ENCODE assay signal across 8 cellular contexts in the genomic region with DNA sequence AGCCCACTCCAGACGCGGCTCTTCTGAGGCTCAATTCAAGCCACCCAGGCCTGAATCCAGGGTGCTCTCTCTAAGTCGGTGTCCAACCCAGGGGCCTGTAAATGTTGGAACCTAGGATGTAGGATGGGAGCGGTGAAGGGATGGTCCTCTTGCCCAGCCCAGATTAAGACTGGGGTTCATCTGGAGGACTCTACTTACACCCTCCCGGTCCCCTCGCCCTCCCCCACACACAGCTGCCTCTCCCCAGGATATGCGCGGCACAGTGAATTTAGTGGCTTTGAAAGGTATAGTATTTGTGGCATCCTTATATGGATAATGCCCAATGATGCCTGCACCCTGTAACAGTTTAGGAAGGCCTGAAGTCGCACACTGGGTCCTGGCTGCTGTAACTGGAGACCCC. TPM values are rescaled to one million over a fixed set of nuclear protein-coding genes. Genes with fewer than 3 reads are reported as not detected.
DNase-seq lines count a peak whose midpoint lies in the region; ATAC-seq and TF ChIP-seq lines count a peak whose summit lies in the region.

No MANE protein-coding gene starts in this region.

- peak overlapping the region; percentile 65 for H3K27ac ChIP-seq in AG04450 (ENCODE audit: low read depth, low read length)
- H3K27ac ChIP-seq in HUES6 (ENCODE audit: low read depth, low read length) = no peak overlapping the region

- H3K4me1 Mint-ChIP-seq in endothelial cell (ENCODE audit: unreplicated experiment) (peaks cover 14% of the 10 kb centered on the region), neural crest cell (peaks cover 31% of the 10 kb centered on the region)

- H3K36me3 Mint-ChIP-seq in endothelial cell (ENCODE audit: low read depth, unreplicated experiment) (no peaks in the 10 kb centered on the region), neural crest cell (ENCODE audit: low read depth) (no peaks in the 10 kb centered on the region)

- H3K27ac Mint-ChIP-seq in endothelial cell (ENCODE audit: unreplicated experiment) (peak overlapping the region; percentile 31), neural crest cell (ENCODE audit: unreplicated experiment) (no peak overlapping the region)

- H3K4me3 Mint-ChIP-seq in endothelial cell (ENCODE audit: unreplicated experiment) (peak overlapping the region; percentile 87), neural crest cell (peak overlapping the region; percentile 87)

- no peaks in the 10 kb centered on the region for H3K36me3 ChIP-seq in HUES6 (ENCODE audit: control insufficient read depth, insufficient read depth, low read length)

- H3K27me3 ChIP-seq in AG04450 (ENCODE audit: control insufficient read depth, insufficient read depth, low read length) = no peaks in the 10 kb centered on the region
- H3K27me3 ChIP-seq in HUES6 (ENCODE audit: control insufficient read depth, insufficient read depth, low read length) = peaks cover 48% of the 10 kb centered on the region

- CTCF ChIA-PET in AG04450 (lab: Charles Lee) = interaction anchor here (0.8 to 1.0 kb wide), 2 partner anchors 155 to 288 kb away, joined by 3 read pairs; no protein-coding TSS in a partner anchor

- peaks cover 8% of the 10 kb centered on the region for H3K27me3 Mint-ChIP-seq in endothelial cell (ENCODE audit: unreplicated experiment)
- peaks cover 12% of the 10 kb centered on the region for H3K27me3 Mint-ChIP-seq in neural crest cell (ENCODE audit: low read depth)

- TF ChIP-seq CTCF in AG04450 (IDR thresholded peaks at IDR 0.05; ENCODE audit: low read depth, low read length) (no peak), endothelial cell (IDR thresholded peaks at IDR 0.05; ENCODE audit: unreplicated experiment) (no peak), neural crest cell (conservative IDR thresholded peaks at IDR 0.05) (no peak)

- H3K9me3 ChIP-seq in AG04450 (ENCODE audit: control insufficient read depth, insufficient read depth, low read length) (no peaks in the 10 kb centered on the region), HUES6 (ENCODE audit: control insufficient read depth, insufficient read depth, low read depth, low read length) (no peaks in the 10 kb centered on the region)

- H3K9me3 Mint-ChIP-seq in endothelial cell (ENCODE audit: unreplicated experiment) = no peaks in the 10 kb centered on the region
- H3K9me3 Mint-ChIP-seq in neural crest cell = no peaks in the 10 kb centered on the region

- no peak for DNase-seq in AG04450 (ENCODE audit: low read depth, low spot score)
- no peak for DNase-seq in endothelial cell (ENCODE audit: low spot score)
- no peak for DNase-seq in neural crest cell (ENCODE audit: low read depth, low spot score)
- DNase-seq in stimulated activated CD4-positive, alpha-beta T cell treated with anti-CD3 and anti-CD28 coated beads, Interleukin-12 subunit alpha, Interleukin-12 subunit beta, amount 100 ng/mL, for 4 hours = no peak
- DNase-seq in SIG-M5 treated with dmso at 0.1 percent for 504 hours (lab: John Stamatoyannopoulos, UW; ENCODE audit: unreplicated experiment) = no peak

- POLR2A ChIA-PET in AG04450 (lab: Yijun Ruan, JAX) = interaction anchor here (0.6 to 1.5 kb wide), 5 partner anchors 34 to 177 kb away, joined by 3 to 6 read pairs (median 5); no protein-coding TSS in a partner anchor

- 0 out of 2 replicates have a peak, but pooled peaks cover 9% of the 10 kb centered on the region for H3K4me1 ChIP-seq in HUES6 (ENCODE audit: control insufficient read depth, insufficient read depth, low read length)

- H3K4me3 ChIP-seq in AG04450 (ENCODE audit: low read depth, low read length) = peak overlapping the region; percentile 90
- H3K4me3 ChIP-seq in HUES6 (ENCODE audit: low read depth, low read length) = peak overlapping the region; percentile 86

- ATAC-seq in GM19351 (IDR thresholded peaks at IDR 0.05; ENCODE audit: unreplicated experiment) (no peak), HG02678 (IDR thresholded peaks at IDR 0.05; ENCODE audit: unreplicated experiment) (no peak)

- peak overlapping the region; percentile 85 for H3K9ac ChIP-seq in HUES6 (ENCODE audit: low read length)

RNA-seq across cellular contexts. Expression of a gene that starts 0.9 kb away (rescaled TPM):
- polyA plus RNA-seq in AG04450 (2011; rRNA removed) = 424 and 530 TPM in 2 replicates
- 904 and 984 TPM in 2 replicates for polyA minus RNA-seq in AG04450 (2011; rRNA and poly(A)+ RNA removed)
- 54.0 TPM for total RNA-seq in endothelial cell (ENCODE audit: unreplicated experiment)
- total RNA-seq in neural crest cell = 22.1 and 24.3 TPM in 2 replicates
